Comparison of ENCODE assay signal across 22 cellular contexts in the genomic region with DNA sequence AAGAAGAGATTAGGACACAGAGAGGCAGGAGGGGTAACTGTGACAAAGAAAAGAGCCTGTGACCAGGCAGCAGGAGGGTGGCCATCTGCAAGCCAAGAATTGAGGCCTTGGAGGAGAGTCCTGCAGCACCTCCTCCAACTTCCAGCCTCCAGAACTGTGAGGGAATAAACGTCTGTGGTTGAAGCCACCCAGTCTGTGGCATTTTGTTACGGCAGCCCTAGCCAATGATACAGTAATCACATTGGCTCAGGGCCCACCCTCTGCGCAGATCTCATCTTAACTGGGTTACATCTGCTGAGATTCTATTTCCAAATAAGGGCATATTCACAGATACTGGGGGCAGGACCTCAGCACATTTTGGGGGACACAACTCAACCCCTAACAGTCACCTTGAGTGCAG. TPM values are rescaled to one million over a fixed set of nuclear protein-coding genes. Genes with fewer than 3 reads are reported as not detected.
A peak's percentile ranks its signal among the peaks of the same experiment; 100 is the strongest.
DNase-seq lines count a peak whose midpoint lies in the region; TF ChIP-seq lines count a peak whose summit lies in the region.
"Had no signal": no experiment of that assay in that cellular context is flagged by ENCODE, and none has a peak within 500 bp of the region (broad histone marks: within the 10 kb centered on the region; RNA-seq: fewer than 3 reads in every experiment).

No MANE protein-coding gene starts in this region.

- peaks cover 3% of the 10 kb centered on the region for H3K27me3 Mint-ChIP-seq in IgD-negative memory B cell
- H3K27me3 Mint-ChIP-seq: activated naive CD4-positive, alpha-beta T cell treated with anti-CD3 and anti-CD28 coated beads, Interleukin-2, amount 50 U/mL, for 24 hours had no signal

- H3K4me3 Mint-ChIP-seq in IgD-negative memory B cell: no peak overlapping the region
- H3K4me3 Mint-ChIP-seq: activated naive CD4-positive, alpha-beta T cell treated with anti-CD3 and anti-CD28 coated beads, Interleukin-2, amount 50 U/mL, for 24 hours had no signal

- peaks cover 0 to 2% (median 0%) of the 10 kb centered on the region in 3 donors for H3K4me1 Mint-ChIP-seq in IgD-negative memory B cell
- H3K4me1 Mint-ChIP-seq: activated naive CD4-positive, alpha-beta T cell treated with anti-CD3 and anti-CD28 coated beads, Interleukin-2, amount 50 U/mL, for 24 hours had no signal

- peaks cover 4% of the 10 kb centered on the region for H3K36me3 Mint-ChIP-seq in IgD-negative memory B cell

- DNase-seq in AG08395 (ENCODE audit: low spot score) (peak; percentile 48), brain microvascular endothelial cell (peak; percentile 39), posterior vena cava (ENCODE audit: low spot score) (peak; percentile 92), NCI-H526 (lab: John Stamatoyannopoulos, UW) (no peak), GOT3 (lab: John Stamatoyannopoulos, UW) (no peak), 8988T (no peak), NCI-H510A treated with DMSO at 0.1 percent for 48 hours (lab: John Stamatoyannopoulos, UW) (no peak)
- DNase-seq: activated T-cell treated with anti-CD3 and anti-CD28 coated beads for 4 hours; AML-193; effector CD4-positive, alpha-beta T cell; GF-D8; left ventricle myocardium superior; NCI-H2029; NCI-H510A; stimulated activated CD4-positive, alpha-beta T cell treated with anti-CD3 and anti-CD28 coated beads, Interleukin-15, amount 100 ng/mL, for 24 hours; stimulated activated naive CD8-positive, alpha-beta T cell treated with anti-CD3 and anti-CD28 coated beads, Interleukin-15, Interleukin-2, amounts not matched to agents 100 U/mL and 50 U/mL, for 24 hours had no signal

- intact Hi-C loops in posterior vena cava (cut with DNase I): loop anchor here in 1 of 2 donors (10.0 kb wide), 1 partner anchor 151 kb away; no protein-coding TSS in a partner anchor

- no peak overlapping the region for H3K4me3 ChIP-seq in brain microvascular endothelial cell (ENCODE audit: low read depth, low read length)
- H3K4me3 ChIP-seq: cardiac muscle cell, gastroesophageal sphincter, SK-N-MC had no signal

- no peak overlapping the region for H3K27ac ChIP-seq in brain microvascular endothelial cell
- H3K27ac ChIP-seq: cardiac muscle cell, SK-N-MC had no signal

- in situ Hi-C loops in brain microvascular endothelial cell (cut with HindIII; ENCODE audit: low pct_ligation_motif_present, low sequenced_read_pairs): no loop called here

- H3K27me3 ChIP-seq in brain microvascular endothelial cell (replicated peaks): no peaks in the 10 kb centered on the region
- H3K27me3 ChIP-seq: cardiac muscle cell, gastroesophageal sphincter had no signal

- H3K9me3 Mint-ChIP-seq in IgD-negative memory B cell: no peaks in the 10 kb centered on the region
- H3K9me3 Mint-ChIP-seq: activated naive CD4-positive, alpha-beta T cell treated with anti-CD3 and anti-CD28 coated beads, Interleukin-2, amount 50 U/mL, for 24 hours had no signal

- no peak for TF ChIP-seq CTCF in brain microvascular endothelial cell (IDR thresholded peaks at IDR 0.05; ENCODE audit: low read depth, low read length, missing control alignments)

- H3K36me3 ChIP-seq in brain microvascular endothelial cell (replicated peaks): peaks cover 24% of the 10 kb centered on the region
- H3K36me3 ChIP-seq: cardiac muscle cell had no signal

- peak overlapping the region in 2 of 3 donors; percentile 13 to 18 for H3K27ac Mint-ChIP-seq in IgD-negative memory B cell
- H3K27ac Mint-ChIP-seq: activated naive CD4-positive, alpha-beta T cell treated with anti-CD3 and anti-CD28 coated beads, Interleukin-2, amount 50 U/mL, for 24 hours; progenitor cell of endocrine pancreas had no signal

RNA-seq across cellular contexts. Expression of a gene that starts 11.3 kb away (rescaled TPM):
- polyA plus RNA-seq in IgD-negative memory B cell: 55.2 TPM
- 10 to 100 TPM; 67.4 to 76.7 TPM for total RNA-seq in posterior vena cava

RNA-seq across cellular contexts. Expression of a gene that starts 14.2 kb away (rescaled TPM):
- polyA plus RNA-seq in IgD-negative memory B cell: 1.1 TPM
- total RNA-seq in posterior vena cava: 10 to 100 TPM; 48.6 to 57.3 TPM

RNA-seq across cellular contexts. Expression of a gene that starts 29.0 kb away (rescaled TPM):
- polyA plus RNA-seq in IgD-negative memory B cell: 73.1 TPM
- 10 to 100 TPM; 33.6 to 38.2 TPM for total RNA-seq in posterior vena cava

Comparison
In these comparisons a context has a peak if more than half of its experiments do, and no peak if none do; other contexts are left out.
1. DNase-seq: peak in AG08395 (single experiment), brain microvascular endothelial cell (single experiment) and posterior vena cava (single experiment); none in NCI-H526 (0 of 2), GOT3 (single experiment), 8988T (single experiment) and NCI-H510A treated with DMSO at 0.1 percent for 48 hours (single experiment).